12 cellular contexts compared by ENCODE assay signal in the genomic region with DNA sequence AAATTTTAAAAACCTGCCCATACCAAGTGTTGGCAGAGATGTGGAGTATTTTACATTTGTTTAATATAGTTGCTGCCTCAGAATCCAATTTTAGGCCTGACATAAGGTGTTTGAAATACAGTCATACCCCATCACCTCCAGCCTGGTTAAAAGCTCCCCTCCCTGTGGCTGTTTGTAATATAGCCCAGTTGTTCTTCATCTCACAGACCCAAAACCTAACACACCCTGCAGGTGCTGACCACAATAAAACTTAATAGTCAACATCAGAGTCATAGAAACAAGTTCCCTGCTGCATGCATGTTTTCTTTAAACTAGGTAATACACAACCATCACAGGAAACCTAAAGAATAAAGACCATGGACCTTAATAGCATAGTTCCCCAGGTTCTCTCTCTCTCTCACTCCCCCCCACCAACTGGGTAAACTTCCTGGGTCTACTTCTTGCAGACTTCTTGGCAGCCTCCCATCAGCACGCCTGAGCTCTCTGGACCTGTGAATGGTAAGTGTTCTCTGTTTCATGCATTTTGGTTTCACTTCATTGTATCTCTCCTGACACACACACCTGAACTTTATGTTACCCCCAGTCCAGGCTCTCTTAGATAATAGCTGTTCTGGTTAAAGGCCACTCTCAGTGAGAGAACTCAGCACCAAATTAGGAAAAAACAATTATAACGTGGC.
A peak's percentile ranks its signal among the peaks of the same experiment; 100 is the strongest.
DNase-seq lines count a peak whose midpoint lies in the region; ATAC-seq and TF ChIP-seq lines count a peak whose summit lies in the region.
"Had no signal": no experiment of that assay in that cellular context is flagged by ENCODE, and none has a peak within 500 bp of the region (broad histone marks: within the 10 kb centered on the region; RNA-seq: fewer than 3 reads in every experiment).

No MANE protein-coding gene starts in this region.

- ATAC-seq in GM18517 (IDR thresholded peaks at IDR 0.05; ENCODE audit: unreplicated experiment) (peak; percentile 76), GM21515 (IDR thresholded peaks at IDR 0.05; ENCODE audit: unreplicated experiment) (peak; percentile 96), HG03103 (IDR thresholded peaks at IDR 0.05; ENCODE audit: low read depth, unreplicated experiment) (peak; percentile 88)
- ATAC-seq: naive thymus-derived CD8-positive, alpha-beta T cell; stimulated activated effector memory CD8-positive, alpha-beta T cell treated with anti-CD3 and anti-CD28 coated beads, Interleukin-12 subunit alpha, Interleukin-12 subunit beta, amount 100 ng/mL, for 72 hours had no signal

- H3K9ac ChIP-seq in colonic mucosa (ENCODE audit: low read depth in 2 of 2, low read length in 2 of 2) (no peak overlapping the region), neuronal stem cell (ENCODE audit: low read depth, low read length, poor library complexity) (no peak overlapping the region)

- H3K18ac ChIP-seq in neuronal stem cell (ENCODE audit: low read length): no peak overlapping the region

- no peak overlapping the region for H3K4me2 ChIP-seq in neuronal stem cell (ENCODE audit: insufficient read depth, low read length, poor library complexity, severe bottlenecking)

- no peak overlapping the region for H2AFZ ChIP-seq in neuronal stem cell (ENCODE audit: low read length)

- no peak overlapping the region for H2BK15ac ChIP-seq in neuronal stem cell (ENCODE audit: low read length)

- DNase-seq in colonic mucosa: peak; percentile 19
- DNase-seq in neuronal stem cell (ENCODE audit: low spot score): no peak
- no peak for DNase-seq in D341Med (ENCODE audit: low spot score)
- DNase-seq in suprapubic skin (ENCODE audit: low spot score in 2 of 2): no peak
- no peak for DNase-seq in DMS 273 (lab: John Stamatoyannopoulos, UW; ENCODE audit: unreplicated experiment)
- DNase-seq: stimulated activated CD4-positive, alpha-beta T cell treated with anti-CD3 and anti-CD28 coated beads, Interleukin-12 subunit alpha, Interleukin-12 subunit beta, amount 100 ng/mL, for 4 hours had no signal

- no peak overlapping the region for H2BK120ac ChIP-seq in neuronal stem cell (ENCODE audit: low read depth, low read length)

- H4K8ac ChIP-seq in neuronal stem cell (ENCODE audit: low read depth, low read length): no peak overlapping the region

- TF ChIP-seq CTCF in colonic mucosa (IDR thresholded peaks at IDR 0.05) (no peak), suprapubic skin (IDR thresholded peaks at IDR 0.05) (no peak)

- intact Hi-C loops in colonic mucosa (cut with DNase I): no loop called here

- no peak for TF ChIP-seq POLR2A in suprapubic skin (IDR thresholded peaks at IDR 0.05)

- H2BK5ac ChIP-seq in neuronal stem cell (ENCODE audit: low read length): no peak overlapping the region

- H3K27me3 ChIP-seq in colonic mucosa (no peaks in the 10 kb centered on the region), neuronal stem cell (ENCODE audit: control insufficient read depth in 3 of 3, insufficient read depth in 3 of 3, low read depth in 1 of 3, low read length in 3 of 3) (no peaks in the 10 kb centered on the region), suprapubic skin (no peaks in the 10 kb centered on the region)

- no peaks in the 10 kb centered on the region for H3K9me3 ChIP-seq in colonic mucosa
- no peaks in the 10 kb centered on the region for H3K9me3 ChIP-seq in neuronal stem cell (replicated peaks in 1 of 2; ENCODE audit: control insufficient read depth in 2 of 2, insufficient read depth in 1 of 2, low read depth in 1 of 2, low read length in 2 of 2)
- H3K9me3 ChIP-seq in suprapubic skin: no peaks in the 10 kb centered on the region

- no peak for TF ChIP-seq EP300 in suprapubic skin (IDR thresholded peaks at IDR 0.05)

- no peak overlapping the region for H3K14ac ChIP-seq in neuronal stem cell (ENCODE audit: low read length)

- H4K91ac ChIP-seq in neuronal stem cell (ENCODE audit: low read depth, low read length, poor library complexity): no peak overlapping the region

- WGBS in neuronal stem cell (ENCODE audit: extremely low coverage in 2 of 2, insufficient read length in 2 of 2, insufficient replicate concordance in 1 of 2), 2 donors: no CpG with 5 or more reads among the region's 2 CpGs
- WGBS in suprapubic skin: 71% methylated on average over 2 of the region's 2 CpGs

- H2BK12ac ChIP-seq in neuronal stem cell (ENCODE audit: low read length): no peak overlapping the region

- no peak overlapping the region for H3K23ac ChIP-seq in neuronal stem cell (ENCODE audit: low read depth, low read length, poor library complexity)

- no peaks in the 10 kb centered on the region for H3K79me1 ChIP-seq in neuronal stem cell (ENCODE audit: low read depth, low read length)

- H3K4me3 ChIP-seq in colonic mucosa (no peak overlapping the region), neuronal stem cell (ENCODE audit: low read length in 2 of 2) (no peak overlapping the region), suprapubic skin (no peak overlapping the region)

- no peak overlapping the region for H2AK5ac ChIP-seq in neuronal stem cell (ENCODE audit: low read depth, low read length)

- no peak overlapping the region for H3K4ac ChIP-seq in neuronal stem cell (ENCODE audit: low read length)

- H3K4me1 ChIP-seq in colonic mucosa: no peaks in the 10 kb centered on the region
- H3K4me1 ChIP-seq in neuronal stem cell (ENCODE audit: control insufficient read depth in 2 of 2, insufficient read depth in 1 of 2, low read depth in 1 of 2, low read length in 2 of 2): no peaks in the 10 kb centered on the region
- H3K4me1 ChIP-seq in suprapubic skin: no peaks in the 10 kb centered on the region

- H3K27ac ChIP-seq in colonic mucosa: no peak overlapping the region
- H3K27ac ChIP-seq in neuronal stem cell (replicated peaks; ENCODE audit: low read length): no peak overlapping the region
- no peak overlapping the region for H3K27ac ChIP-seq in suprapubic skin
- H3K27ac ChIP-seq: epithelial cell of prostate had no signal

- no peaks in the 10 kb centered on the region for H3K36me3 ChIP-seq in colonic mucosa
- no peaks in the 10 kb centered on the region for H3K36me3 ChIP-seq in neuronal stem cell (replicated peaks in 1 of 2; ENCODE audit: control insufficient read depth in 2 of 2, insufficient read depth in 2 of 2, low read length in 2 of 2)
- no peaks in the 10 kb centered on the region for H3K36me3 ChIP-seq in suprapubic skin
